Comparison of ENCODE assay signal across 1 cellular context in the genomic region with DNA sequence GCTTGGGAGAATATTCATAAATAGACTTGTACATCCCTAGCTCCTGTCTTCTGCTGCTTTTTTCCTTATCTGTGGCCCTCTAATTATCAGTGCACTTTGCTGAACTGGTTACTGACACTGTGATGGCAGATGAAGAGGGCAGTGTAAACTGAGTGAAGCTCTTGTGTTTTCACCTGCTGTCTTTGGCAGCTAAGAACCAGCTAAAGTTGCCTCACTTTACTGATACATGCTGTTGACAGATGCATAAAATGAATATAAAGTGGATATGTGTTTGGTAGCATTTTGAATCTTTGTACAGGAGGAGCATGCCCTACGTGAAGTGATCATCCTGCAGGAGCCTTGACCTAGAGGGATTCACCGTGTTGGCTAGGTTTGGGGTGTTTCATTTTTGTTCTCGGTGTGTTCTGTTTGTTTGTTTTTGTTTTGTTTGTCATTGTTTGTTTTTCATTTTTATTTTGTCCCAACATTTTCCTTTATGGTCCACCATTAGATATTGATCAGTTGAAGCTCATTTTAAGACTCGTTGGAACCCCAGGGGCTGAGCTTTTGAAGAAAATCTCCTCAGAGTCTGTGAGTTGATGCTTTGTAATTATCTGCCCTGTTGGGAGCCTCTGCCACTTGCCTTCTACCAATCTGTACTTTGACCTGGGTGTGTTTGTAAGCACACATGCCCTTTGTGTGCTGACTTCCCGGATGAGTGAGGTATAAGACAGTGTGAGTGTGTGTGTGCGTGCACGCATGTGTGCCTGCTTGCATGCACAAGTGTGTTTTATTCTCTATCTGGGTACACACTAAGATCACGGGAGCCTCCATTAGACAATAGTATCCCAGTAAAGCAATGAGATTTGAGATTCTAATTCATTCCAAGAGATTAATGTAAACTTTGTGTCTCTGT.
A peak's percentile ranks its signal among the peaks of the same experiment; 100 is the strongest.
TF ChIP-seq lines count a peak whose summit lies in the region.

No MANE protein-coding gene starts in this region.

TF ChIP-seq in liver, 16 proteins besides CTCF, POLR2A, EP300 and RAD21 (continued from another document):
- TF ChIP-seq, protein P1, sequence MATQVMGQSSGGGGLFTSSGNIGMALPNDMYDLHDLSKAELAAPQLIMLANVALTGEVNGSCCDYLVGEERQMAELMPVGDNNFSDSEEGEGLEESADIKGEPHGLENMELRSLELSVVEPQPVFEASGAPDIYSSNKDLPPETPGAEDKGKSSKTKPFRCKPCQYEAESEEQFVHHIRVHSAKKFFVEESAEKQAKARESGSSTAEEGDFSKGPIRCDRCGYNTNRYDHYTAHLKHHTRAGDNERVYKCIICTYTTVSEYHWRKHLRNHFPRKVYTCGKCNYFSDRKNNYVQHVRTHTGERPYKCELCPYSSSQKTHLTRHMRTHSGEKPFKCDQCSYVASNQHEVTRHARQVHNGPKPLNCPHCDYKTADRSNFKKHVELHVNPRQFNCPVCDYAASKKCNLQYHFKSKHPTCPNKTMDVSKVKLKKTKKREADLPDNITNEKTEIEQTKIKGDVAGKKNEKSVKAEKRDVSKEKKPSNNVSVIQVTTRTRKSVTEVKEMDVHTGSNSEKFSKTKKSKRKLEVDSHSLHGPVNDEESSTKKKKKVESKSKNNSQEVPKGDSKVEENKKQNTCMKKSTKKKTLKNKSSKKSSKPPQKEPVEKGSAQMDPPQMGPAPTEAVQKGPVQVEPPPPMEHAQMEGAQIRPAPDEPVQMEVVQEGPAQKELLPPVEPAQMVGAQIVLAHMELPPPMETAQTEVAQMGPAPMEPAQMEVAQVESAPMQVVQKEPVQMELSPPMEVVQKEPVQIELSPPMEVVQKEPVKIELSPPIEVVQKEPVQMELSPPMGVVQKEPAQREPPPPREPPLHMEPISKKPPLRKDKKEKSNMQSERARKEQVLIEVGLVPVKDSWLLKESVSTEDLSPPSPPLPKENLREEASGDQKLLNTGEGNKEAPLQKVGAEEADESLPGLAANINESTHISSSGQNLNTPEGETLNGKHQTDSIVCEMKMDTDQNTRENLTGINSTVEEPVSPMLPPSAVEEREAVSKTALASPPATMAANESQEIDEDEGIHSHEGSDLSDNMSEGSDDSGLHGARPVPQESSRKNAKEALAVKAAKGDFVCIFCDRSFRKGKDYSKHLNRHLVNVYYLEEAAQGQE (IDR thresholded peaks at IDR 0.05) = peak; percentile 66
- TF ChIP-seq EGR1 (IDR thresholded peaks at IDR 0.05; ENCODE audit: low read depth in 2 of 2) (no peak), NR2F2 (IDR thresholded peaks at IDR 0.05) (peak; percentile 36), FOXA1 (IDR thresholded peaks at IDR 0.05) (peak; percentile 69), JUND (IDR thresholded peaks at IDR 0.05) (peak; percentile 83 to 92), SP1 (IDR thresholded peaks at IDR 0.05) (peak; percentile 99), RXRA (IDR thresholded peaks at IDR 0.05) (peak; percentile 79 to 84)
- TF ChIP-seq, protein P2, sequence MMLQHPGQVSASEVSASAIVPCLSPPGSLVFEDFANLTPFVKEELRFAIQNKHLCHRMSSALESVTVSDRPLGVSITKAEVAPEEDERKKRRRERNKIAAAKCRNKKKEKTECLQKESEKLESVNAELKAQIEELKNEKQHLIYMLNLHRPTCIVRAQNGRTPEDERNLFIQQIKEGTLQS (IDR thresholded peaks at IDR 0.05) = peak; percentile 63
